25 cellular contexts compared by ENCODE assay signal in the genomic region with DNA sequence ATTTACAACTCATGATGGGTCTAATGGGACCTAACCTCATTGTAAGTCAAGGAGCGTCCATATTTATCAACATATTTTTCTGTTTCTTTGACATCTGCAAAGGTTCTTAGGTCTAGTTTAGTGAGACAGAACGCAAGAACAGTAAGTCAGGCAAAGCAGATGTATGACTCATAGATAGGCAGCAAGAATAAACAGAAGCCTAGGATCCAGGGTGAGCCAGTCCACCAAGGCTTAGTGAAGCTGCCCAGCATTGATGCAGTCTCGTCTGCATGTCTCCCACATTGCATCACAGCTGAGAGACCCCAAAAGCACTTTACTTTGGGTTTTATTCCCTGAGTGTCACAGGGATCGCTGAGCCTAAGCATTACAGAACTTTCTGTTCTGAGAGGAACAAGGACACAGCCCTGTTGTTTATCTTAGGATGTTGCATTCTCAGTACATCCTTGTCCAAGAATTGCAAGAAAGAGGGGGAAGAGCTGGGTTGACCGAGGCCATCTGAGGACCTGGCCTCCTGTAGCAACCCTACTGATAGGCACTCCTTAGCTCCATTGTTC. TPM values are rescaled to one million over a fixed set of nuclear protein-coding genes. Genes with fewer than 3 reads are reported as not detected.
A peak's percentile ranks its signal among the peaks of the same experiment; 100 is the strongest.
DNase-seq lines count a peak whose midpoint lies in the region; ATAC-seq, FAIRE-seq and TF ChIP-seq lines count a peak whose summit lies in the region.
"Had no signal": no experiment of that assay in that cellular context is flagged by ENCODE, and none has a peak within 500 bp of the region (broad histone marks: within the 10 kb centered on the region; RNA-seq: fewer than 3 reads in every experiment).

No MANE protein-coding gene starts in this region.

- no peaks in the 10 kb centered on the region for H3K4me1 Mint-ChIP-seq in activated CD8-positive, alpha-beta T cell treated with anti-CD3 and anti-CD28 coated beads, Interleukin-2, amount 10 ng/mL, durations not matched to agents 7 days and 5 days (ENCODE audit: low read depth)
- H3K4me1 Mint-ChIP-seq: activated CD4-positive, alpha-beta T cell treated with anti-CD3 and anti-CD28 coated beads, Interleukin-2, amount 10 ng/mL, durations not matched to agents 24 days and 14 days had no signal

- CTCF ChIA-PET in PC-9 (lab: Charles Lee) (interaction anchor here (0.6 to 1.7 kb wide), 2 partner anchors 8 to 218 kb away, joined by 6 to 14 read pairs; a partner anchor contains a TSS), endothelial cell of umbilical vein (lab: Charles Lee) (interaction anchor here (0.8 to 1.1 kb wide), 4 partner anchors 9 to 174 kb away, joined by 3 to 5 read pairs (median 4); no protein-coding TSS in a partner anchor)
- CTCF ChIA-PET in activated CD8-positive, alpha-beta T cell treated with anti-CD3 and anti-CD28 coated beads, Interleukin-2, amount 10 ng/mL, durations not matched to agents 7 days and 5 days (lab: Charles Lee): interaction anchor here (1.3 to 1.4 kb wide), 2 partner anchors 7 to 11 kb away, joined by 3 to 4 read pairs; no protein-coding TSS in a partner anchor

- H3K4me1 ChIP-seq in PC-9 (replicated peaks; ENCODE audit: insufficient read depth): peaks cover 26% of the 10 kb centered on the region
- H3K4me1 ChIP-seq in endothelial cell of umbilical vein (ENCODE audit: control insufficient read depth, extremely low read depth, insufficient read depth, low read length): peaks cover 66% of the 10 kb centered on the region
- H3K4me1 ChIP-seq: transverse colon had no signal

- no peaks in the 10 kb centered on the region for H3K36me3 Mint-ChIP-seq in activated CD8-positive, alpha-beta T cell treated with anti-CD3 and anti-CD28 coated beads, Interleukin-2, amount 10 ng/mL, durations not matched to agents 7 days and 5 days (ENCODE audit: low read depth)
- H3K36me3 Mint-ChIP-seq: IgD-negative memory B cell had no signal

- H3K4me2 ChIP-seq in PC-9 (no peak overlapping the region), endothelial cell of umbilical vein (ENCODE audit: insufficient read depth, low read length) (peak overlapping the region; percentile 40)

- H2AFZ ChIP-seq in PC-9 (no peak overlapping the region), endothelial cell of umbilical vein (ENCODE audit: low read depth, low read length) (no peak overlapping the region)

- H3K27me3 ChIP-seq in PC-9 (ENCODE audit: insufficient read depth, low read depth) (no peaks in the 10 kb centered on the region), endothelial cell of umbilical vein (ENCODE audit: control insufficient read depth in 2 of 2, insufficient read depth in 2 of 2, low read length in 2 of 2) (no peaks in the 10 kb centered on the region), WERI-Rb-1 (ENCODE audit: insufficient read depth, low read depth, severe bottlenecking) (no peaks in the 10 kb centered on the region)

- H3K27ac Mint-ChIP-seq in activated CD8-positive, alpha-beta T cell treated with anti-CD3 and anti-CD28 coated beads, Interleukin-2, amount 10 ng/mL, durations not matched to agents 7 days and 5 days: no peak overlapping the region
- H3K27ac Mint-ChIP-seq: activated CD4-positive, alpha-beta T cell treated with anti-CD3 and anti-CD28 coated beads, Interleukin-2, amount 10 ng/mL, durations not matched to agents 24 days and 14 days; IgD-negative memory B cell; memory B cell; naive thymus-derived CD4-positive, alpha-beta T cell had no signal

- no peak overlapping the region for H3K9ac ChIP-seq in endothelial cell of umbilical vein (replicated peaks; ENCODE audit: extremely low read depth, insufficient read depth, low read length)

- H3F3A ChIP-seq in PC-9 (ENCODE audit: insufficient read depth, low read depth): peaks cover 8% of the 10 kb centered on the region; the same call in 1 of the 2 replicates

- H3K9me3 Mint-ChIP-seq in activated CD8-positive, alpha-beta T cell treated with anti-CD3 and anti-CD28 coated beads, Interleukin-2, amount 10 ng/mL, durations not matched to agents 7 days and 5 days (ENCODE audit: insufficient read depth): no peaks in the 10 kb centered on the region
- H3K9me3 Mint-ChIP-seq: activated CD4-positive, alpha-beta T cell treated with anti-CD3 and anti-CD28 coated beads, Interleukin-2, amount 10 ng/mL, durations not matched to agents 24 days and 14 days; memory B cell had no signal

- H3K36me3 ChIP-seq in PC-9 (ENCODE audit: low read depth) (no peaks in the 10 kb centered on the region), endothelial cell of umbilical vein (ENCODE audit: control insufficient read depth in 2 of 2, extremely low read depth in 1 of 2, insufficient read depth in 2 of 2, low read length in 2 of 2) (no peaks in the 10 kb centered on the region), WERI-Rb-1 (no peaks in the 10 kb centered on the region)
- H3K36me3 ChIP-seq: transverse colon had no signal

- H3K4me3 Mint-ChIP-seq in activated CD8-positive, alpha-beta T cell treated with anti-CD3 and anti-CD28 coated beads, Interleukin-2, amount 10 ng/mL, durations not matched to agents 7 days and 5 days: no peak overlapping the region
- H3K4me3 Mint-ChIP-seq: activated CD4-positive, alpha-beta T cell treated with anti-CD3 and anti-CD28 coated beads, Interleukin-2, amount 10 ng/mL, durations not matched to agents 24 days and 14 days; memory B cell; naive thymus-derived CD4-positive, alpha-beta T cell had no signal

- H4K20me1 ChIP-seq in PC-9 (ENCODE audit: insufficient read depth) (peaks cover 3% of the 10 kb centered on the region; the same call in 1 of the 2 replicates), endothelial cell of umbilical vein (replicated peaks; ENCODE audit: control insufficient read depth, extremely low read depth, insufficient read depth, low read length) (no peaks in the 10 kb centered on the region)

- H3K79me2 ChIP-seq in PC-9 (ENCODE audit: low read depth): no peaks in the 10 kb centered on the region
- H3K79me2 ChIP-seq in endothelial cell of umbilical vein (ENCODE audit: control insufficient read depth, insufficient read depth, low read length): no peaks in the 10 kb centered on the region

- TF ChIP-seq POLR2A in endothelial cell of umbilical vein (IDR thresholded peaks at IDR 0.05; ENCODE audit: low read depth, low read length): no peak

- intact Hi-C loops in PC-9 (cut with micrococcal nuclease; ENCODE audit: unreplicated experiment): loop anchor here (5.0 kb wide), 1 partner anchor 157 kb away; no protein-coding TSS in a partner anchor
- intact Hi-C loops in endothelial cell of umbilical vein (cut with micrococcal nuclease): loop anchor here (5.0 kb wide), 1 partner anchor 458 kb away; no protein-coding TSS in a partner anchor

- no peaks in the 10 kb centered on the region for H3K9me3 ChIP-seq in PC-9 (ENCODE audit: insufficient read depth, low read depth)
- H3K9me3 ChIP-seq in endothelial cell of umbilical vein (replicated peaks; ENCODE audit: control insufficient read depth, insufficient read depth, low read length): no peaks in the 10 kb centered on the region
- no peaks in the 10 kb centered on the region for H3K9me3 ChIP-seq in WERI-Rb-1 (ENCODE audit: severe bottlenecking)
- H3K9me3 ChIP-seq: transverse colon had no signal

- BruUV-seq in PC-9 (replicated peaks; lab: Mats Ljungman, UMichigan) (no TSS peak), endothelial cell of umbilical vein (replicated peaks; lab: Mats Ljungman, UMichigan) (no TSS peak)

- no peak for TF ChIP-seq CTCF in PC-9 (conservative IDR thresholded peaks at IDR 0.05)
- TF ChIP-seq CTCF in endothelial cell of umbilical vein (IDR thresholded peaks at IDR 0.05; ENCODE audit: extremely low read depth in 1 of 2, insufficient read depth in 1 of 2, low read depth in 1 of 2, low read length in 2 of 2): no peak
- no peak for TF ChIP-seq CTCF in WERI-Rb-1 (IDR thresholded peaks at IDR 0.05; ENCODE audit: low read depth, low read length)

- H3K27me3 Mint-ChIP-seq in activated CD8-positive, alpha-beta T cell treated with anti-CD3 and anti-CD28 coated beads, Interleukin-2, amount 10 ng/mL, durations not matched to agents 7 days and 5 days (ENCODE audit: low read depth): peaks cover 21% of the 10 kb centered on the region

- ATAC-seq in GM21447 (IDR thresholded peaks at IDR 0.05; ENCODE audit: unreplicated experiment): no peak
- ATAC-seq in GM21423 (IDR thresholded peaks at IDR 0.05; ENCODE audit: unreplicated experiment): no peak
- no peak for ATAC-seq in activated CD8-positive, alpha-beta T cell treated with anti-CD3 and anti-CD28 coated beads, Interleukin-2, amount 10 ng/mL, durations not matched to agents 7 days and 5 days
- ATAC-seq: naive thymus-derived CD4-positive, alpha-beta T cell had no signal

- peak; percentile 68 for FAIRE-seq in endothelial cell of umbilical vein (lab: Jason Lieb, UNC)
- FAIRE-seq: GM18507 had no signal

- DNase-seq in H4 (ENCODE audit: low spot score): peak; percentile 29
- DNase-seq in PC-9: peak; percentile 11 to 60
- peak; percentile 37 for DNase-seq in endothelial cell of umbilical vein (ENCODE audit: low read depth, low spot score)
- peak; percentile 42 for DNase-seq in non-pigmented ciliary epithelial cell (ENCODE audit: low read depth)
- no peak for DNase-seq in WERI-Rb-1
- DNase-seq in activated CD8-positive, alpha-beta T cell treated with anti-CD3 and anti-CD28 coated beads, Interleukin-2, amount 10 ng/mL, durations not matched to agents 7 days and 5 days: no peak
- DNase-seq: activated CD4-positive, alpha-beta T cell treated with anti-CD3 and anti-CD28 coated beads, Interleukin-2, amount 10 ng/mL, durations not matched to agents 24 days and 14 days; activated CD8-positive, alpha-beta memory T cell treated with anti-CD3 and anti-CD28 coated beads, Interleukin-2, amount 50 U/mL, for 4 hours; activated effector memory CD4-positive, alpha-beta T cell treated with anti-CD3 and anti-CD28 coated beads, Interleukin-2, amount 50 U/mL, for 16 hours; AML-193; central memory CD4-positive, alpha-beta T cell; H7; hippocampal formation; MV-4-11; naive thymus-derived CD4-positive, alpha-beta T cell; NCI-H187 treated with DMSO at 0.1 percent for 48 hours; stimulated activated CD4-positive, alpha-beta T cell treated with anti-CD3 and anti-CD28 coated beads, Interleukin-2, amount 100 ng/mL, for 24 hours; stimulated activated naive CD4-positive, alpha-beta T cell treated with Interleukin-2 at 50 U/mL for 16 hours; transverse colon had no signal

- no peaks in the 10 kb centered on the region for H3K9me1 ChIP-seq in endothelial cell of umbilical vein (replicated peaks; ENCODE audit: control insufficient read depth, extremely low read depth, insufficient read depth, low read length)

- H3K4me3 ChIP-seq in PC-9 (no peak overlapping the region), endothelial cell of umbilical vein (replicated peaks in 1 of 3; ENCODE audit: insufficient read depth in 1 of 3, low read depth in 1 of 3, low read length in 3 of 3) (no peak overlapping the region), WERI-Rb-1 (ENCODE audit: low read depth, low read length) (no peak overlapping the region)
- H3K4me3 ChIP-seq: transverse colon had no signal

- dilution Hi-C loops in endothelial cell of umbilical vein (cut with MboI; ENCODE audit: extremely low pct_ligation_motif_present, low sequenced_read_pairs): no loop called here

- H3K27ac ChIP-seq in PC-9 (no peak overlapping the region), endothelial cell of umbilical vein (ENCODE audit: insufficient read depth, low read depth, low read length) (peak overlapping the region; percentile 18), WERI-Rb-1 (no peak overlapping the region)
- H3K27ac ChIP-seq: RWPE1, transverse colon had no signal

- POLR2A ChIA-PET in PC-9 (lab: Charles Lee; ENCODE audit: unreplicated experiment) (interaction anchor here (0.5 kb wide), 1 partner anchor 562 kb away, joined by 3 read pairs; no protein-coding TSS in a partner anchor), endothelial cell of umbilical vein (lab: Charles Lee) (no interaction called here)
- POLR2A ChIA-PET in activated CD8-positive, alpha-beta T cell treated with anti-CD3 and anti-CD28 coated beads, Interleukin-2, amount 10 ng/mL, durations not matched to agents 7 days and 5 days (lab: Charles Lee): no interaction called here

- no peaks in the 10 kb centered on the region for H3K9me2 ChIP-seq in PC-9 (ENCODE audit: insufficient read depth)

RNA-seq across cellular contexts. Expression of a gene that starts 29.6 kb away (rescaled TPM):
- 16.1 and 17.2 TPM in 2 replicates for total RNA-seq in H4 (2014; rRNA removed; shearing (Covaris generic))
- total RNA-seq in PC-9 (2021): 18.2 and 18.4 TPM in 2 replicates
- 9.8 and 11.5 TPM in 2 replicates for total RNA-seq in endothelial cell of umbilical vein
- polyA plus RNA-seq in endothelial cell of umbilical vein: 20.2 and 25.8 TPM in 2 replicates
- 12.9 and 14.7 TPM in 2 replicates for polyA plus RNA-seq in endothelial cell of umbilical vein (2011; cell fraction: cytosol; rRNA removed)
- polyA plus RNA-seq in endothelial cell of umbilical vein (2011; cell fraction: nucleus; rRNA removed): 7.2 and 7.3 TPM in 2 replicates
- polyA plus RNA-seq in endothelial cell of umbilical vein (2012): 12.1 and 12.6 TPM in 2 replicates
- polyA minus RNA-seq in endothelial cell of umbilical vein: 9.8 and 10.8 TPM in 2 replicates
- polyA minus RNA-seq in endothelial cell of umbilical vein (2011; cell fraction: cytosol; rRNA and poly(A)+ RNA removed): 7.7 TPM
- 3.3 and 4.4 TPM in 2 replicates for polyA minus RNA-seq in endothelial cell of umbilical vein (2011; cell fraction: nucleus; rRNA and poly(A)+ RNA removed)
- total RNA-seq in activated CD8-positive, alpha-beta T cell treated with anti-CD3 and anti-CD28 coated beads, Interleukin-2, amount 10 ng/mL, durations not matched to agents 7 days and 5 days: 10 to 100 TPM in 1 of 2 experiments, 1 to 10 TPM in 1; 9.1 to 10.4 TPM

Comparison
In these comparisons a context has a peak if more than half of its experiments do, and no peak if none do; other contexts are left out.
1. DNase-seq: peak in H4 (single experiment), PC-9 (2 of 2), endothelial cell of umbilical vein (single experiment) and non-pigmented ciliary epithelial cell (single experiment); none in WERI-Rb-1 (single experiment) and activated CD8-positive, alpha-beta T cell treated with anti-CD3 and anti-CD28 coated beads, Interleukin-2, amount 10 ng/mL, durations not matched to agents 7 days and 5 days (single experiment).